1 cellular context compared by ENCODE assay signal in the genomic region with DNA sequence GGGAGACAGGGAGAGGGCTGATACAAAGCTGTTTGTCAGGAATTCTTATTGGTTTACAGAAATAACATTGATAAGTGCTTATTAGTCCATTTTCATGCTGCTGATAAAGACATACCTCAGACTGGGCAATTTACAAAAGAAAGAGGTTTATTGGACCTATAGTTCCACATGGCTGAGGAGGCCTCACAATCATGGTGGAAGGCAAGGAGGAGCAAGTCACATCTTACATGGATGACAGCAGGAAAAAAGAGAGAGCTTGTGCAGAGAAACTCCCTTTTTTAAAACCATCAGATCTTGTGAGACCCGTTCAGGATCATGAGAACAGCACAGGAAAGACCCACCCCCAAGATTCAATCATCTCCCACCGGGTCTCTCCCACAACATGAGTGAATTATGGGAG. TPM values are rescaled to one million over a fixed set of nuclear protein-coding genes. Genes with fewer than 3 reads are reported as not detected.
"Had no signal": no experiment of that assay in that cellular context is flagged by ENCODE, and none has a peak within 500 bp of the region (broad histone marks: within the 10 kb centered on the region; RNA-seq: fewer than 3 reads in every experiment).

No MANE protein-coding gene starts in this region.

RNA-seq across cellular contexts. Expression of a gene that starts 8.5 kb away (rescaled TPM):
- total RNA-seq: SJCRH30 had no signal

RNA-seq across cellular contexts. Expression of a gene that starts 55.7 kb away (rescaled TPM):
- total RNA-seq: SJCRH30 had no signal
